In the genomic region with DNA sequence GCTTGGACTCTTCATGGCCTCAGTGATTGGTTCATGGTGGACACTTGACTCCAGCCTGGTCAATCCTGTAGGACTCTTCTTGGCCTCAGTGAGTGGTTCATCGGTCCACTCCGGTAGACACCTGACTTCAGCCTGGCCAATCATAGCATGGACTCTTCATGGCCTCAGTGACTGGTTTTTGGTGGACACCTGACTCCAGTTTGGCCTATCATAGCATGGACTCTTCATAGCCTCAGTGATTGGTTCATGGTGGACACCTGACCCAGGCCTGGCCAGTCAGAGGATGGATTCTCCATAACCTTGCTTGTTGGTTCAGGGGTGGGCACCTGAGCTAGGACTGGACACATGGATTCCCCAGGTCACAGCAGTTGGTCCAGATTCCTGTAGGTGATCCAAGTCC, we compare ENCODE assay signal across 35 cellular contexts.
"Had no signal": no experiment of that assay in that cellular context is flagged by ENCODE, and none has a peak within 500 bp of the region (broad histone marks: within the 10 kb centered on the region; RNA-seq: fewer than 3 reads in every experiment).

No MANE protein-coding gene starts in this region.

- H3K27me3 ChIP-seq: Peyer's patch had no signal

- H3K4me1 Mint-ChIP-seq: activated B cell treated with CpG ODN at 0.5 μM for 24 hours; activated naive CD4-positive, alpha-beta T cell treated with anti-CD3 and anti-CD28 coated beads, Interleukin-2, amount 10 ng/mL, durations not matched to agents 7 days and 5 days had no signal

- ATAC-seq: activated naive CD8-positive, alpha-beta T cell treated with anti-CD3 and anti-CD28 coated beads, Interleukin-2, amount 50 U/mL, for 24 hours; activated T-cell treated with anti-CD3 and anti-CD28 coated beads, Interleukin-2, amount 50 U/mL, for 72 hours; PC-3; SK-N-SH treated with all-trans-retinoic acid at 6 μM for 48 hours had no signal

- H3K27ac ChIP-seq: Peyer's patch, VCaP had no signal

- H3K9me3 Mint-ChIP-seq: activated B cell treated with CpG ODN at 0.5 μM for 24 hours; activated CD4-positive, alpha-beta memory T cell treated with anti-CD3 and anti-CD28 coated beads for 36 hours; activated naive CD4-positive, alpha-beta T cell treated with anti-CD3 and anti-CD28 coated beads, Interleukin-2, amount 10 ng/mL, durations not matched to agents 7 days and 5 days; activated naive CD8-positive, alpha-beta T cell treated with anti-CD3 and anti-CD28 coated beads, Interleukin-2, amount 50 U/mL, for 24 hours; activated T-cell treated with anti-CD3 and anti-CD28 coated beads, Interleukin-2, amount 50 U/mL, for 72 hours; activated T-helper 2 cell treated with anti-CD3 and anti-CD28 coated beads, Interferon-gamma antibody, Interleukin-2, Interleukin-4, amounts not matched to agents 10 μg/mL and 5 μg/mL and 100 μg/mL, durations not matched to agents 14 hours and 24 hours and 36 hours had no signal

- H3K4me3 Mint-ChIP-seq: activated B cell treated with CpG ODN at 0.5 μM for 24 hours; activated CD4-positive, alpha-beta memory T cell treated with anti-CD3 and anti-CD28 coated beads for 36 hours; activated naive CD4-positive, alpha-beta T cell treated with anti-CD3 and anti-CD28 coated beads, Interleukin-2, amount 10 ng/mL, durations not matched to agents 7 days and 5 days; activated naive CD8-positive, alpha-beta T cell; activated naive CD8-positive, alpha-beta T cell treated with anti-CD3 and anti-CD28 coated beads, Interleukin-2, amount 50 U/mL, for 24 hours; activated T-cell treated with anti-CD3 and anti-CD28 coated beads, Interleukin-2, amount 50 U/mL, for 72 hours; brain had no signal

- H3K27ac Mint-ChIP-seq: activated B cell treated with CpG ODN at 0.5 μM for 24 hours; activated CD4-positive, alpha-beta memory T cell treated with anti-CD3 and anti-CD28 coated beads for 36 hours; activated naive CD4-positive, alpha-beta T cell treated with anti-CD3 and anti-CD28 coated beads, Interleukin-2, amount 10 ng/mL, durations not matched to agents 7 days and 5 days; activated naive CD8-positive, alpha-beta T cell; activated naive CD8-positive, alpha-beta T cell treated with anti-CD3 and anti-CD28 coated beads, Interleukin-2, amount 50 U/mL, for 24 hours; activated T-cell treated with anti-CD3 and anti-CD28 coated beads, Interleukin-2, amount 50 U/mL, for 72 hours; activated T-helper 2 cell treated with anti-CD3 and anti-CD28 coated beads, Interferon-gamma antibody, Interleukin-2, Interleukin-4, amounts not matched to agents 10 μg/mL and 5 μg/mL and 100 μg/mL, durations not matched to agents 14 hours and 24 hours and 36 hours had no signal

- H3K36me3 ChIP-seq: Peyer's patch had no signal

- H3K36me3 Mint-ChIP-seq: activated CD4-positive, alpha-beta memory T cell treated with anti-CD3 and anti-CD28 coated beads for 36 hours; activated naive CD4-positive, alpha-beta T cell treated with anti-CD3 and anti-CD28 coated beads, Interleukin-2, amount 10 ng/mL, durations not matched to agents 7 days and 5 days; activated naive CD8-positive, alpha-beta T cell; brain had no signal

- H3K9me3 ChIP-seq: Peyer's patch had no signal

- DNase-seq: activated B cell treated with CpG ODN at 0.5 μM for 24 hours; activated CD4-positive, alpha-beta memory T cell treated with anti-CD3 and anti-CD28 coated beads for 36 hours; activated CD4-positive, alpha-beta T cell treated with anti-CD3 and anti-CD28 coated beads for 4 hours; activated CD4-positive, alpha-beta T cell treated with anti-CD3 and anti-CD28 coated beads, Interleukin-2, amount 50 U/mL, for 1 hour; activated CD4-positive, CD25-positive, alpha-beta regulatory T cell treated with anti-CD3 and anti-CD28 coated beads, Interleukin-2, amount 50 U/mL, for 72 hours; activated CD8-positive, alpha-beta memory T cell treated with anti-CD3 and anti-CD28 coated beads, Interleukin-2, amount 50 U/mL, for 48 hours; activated gamma-delta T cell; activated naive CD4-positive, alpha-beta T cell treated with anti-CD3 and anti-CD28 coated beads, Interleukin-2, amount 10 ng/mL, durations not matched to agents 7 days and 5 days; activated naive CD8-positive, alpha-beta T cell treated with anti-CD3 and anti-CD28 coated beads, Interleukin-2, amount 50 U/mL, for 24 hours; activated T-cell treated with anti-CD3 and anti-CD28 coated beads, Interleukin-2, amount 50 U/mL, for 72 hours; anterior cingulate cortex; caudate nucleus; cerebellar nuclear complex; Karpas-422; NCI-H1105; NCI-H1417 treated with DMSO at 0.1 percent for 48 hours; NCI-H187 treated with DMSO at 0.1 percent for 48 hours; NCI-H2081; NCI-H226; NCI-H446 treated with DMSO at 0.1 percent for 48 hours; NCI-H524; NCI-H69; PC-3; Peyer's patch; RPMI8226; SHP77 treated with DMSO at 0.1 percent for 48 hours; SW 1271; T-helper 1 cell; T-helper 2 cell; T-helper 9 cell had no signal

- H3K4me3 ChIP-seq: Peyer's patch had no signal
